In the genomic region with DNA sequence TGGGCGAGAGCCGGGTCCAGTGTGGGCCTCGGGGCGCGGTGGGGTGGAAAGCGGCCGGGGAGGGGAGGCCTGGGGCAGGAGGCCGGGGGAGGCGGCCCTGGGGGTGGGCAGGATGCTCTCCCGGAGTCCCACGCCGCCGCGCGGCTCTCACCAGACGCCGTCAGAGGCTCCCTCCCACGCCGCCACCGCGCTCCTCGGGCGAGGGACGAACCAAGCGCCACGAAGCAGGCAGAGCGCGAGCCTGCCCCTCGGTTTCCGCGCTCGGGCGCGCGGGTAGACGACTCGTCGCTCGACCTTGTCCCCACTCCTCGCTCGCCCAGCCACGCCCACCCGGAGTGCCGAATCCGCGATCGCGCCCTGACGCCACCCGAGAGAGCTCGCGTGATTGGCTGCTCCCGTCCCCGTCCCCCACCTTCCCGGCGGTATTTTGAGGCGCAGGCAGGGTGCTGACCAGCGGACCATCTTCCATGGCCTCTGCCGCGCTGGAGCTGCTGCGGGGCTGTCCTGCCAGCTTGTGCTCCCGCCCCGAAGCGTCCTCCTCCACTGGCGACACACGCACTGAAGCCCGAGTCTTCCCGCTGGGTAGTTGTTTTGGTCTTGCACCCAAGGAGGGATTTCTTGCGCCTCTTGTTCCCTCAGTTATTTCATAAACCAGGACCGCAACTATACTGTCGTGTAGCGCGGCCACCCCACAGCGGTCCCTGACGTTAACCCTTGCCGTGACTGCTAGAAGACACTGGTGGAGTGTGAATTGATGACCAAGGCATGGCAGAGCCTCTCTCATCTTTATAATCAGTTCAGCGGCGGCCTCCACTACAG, we compare ENCODE assay signal across 1 cellular context.
TF ChIP-seq lines count a peak whose summit lies in the region.

Gene GNE, minus strand, starts transcription at position 279 of the 819 bp plus-strand sequence. CDS start 9,093 bp downstream, outside the sequence.

TF ChIP-seq in HepG2, 621 proteins besides CTCF, POLR2A, EP300 and RAD21 (continued from another document and continues in another):
- TF ChIP-seq KLF9 (CRISPR knock-in tag; IDR thresholded peaks at IDR 0.05; ENCODE audit: low read depth) (peak; percentile 84; the same call in 1 of the 2 replicates), ZNF788 (CRISPR knock-in tag; IDR thresholded peaks at IDR 0.05; ENCODE audit: borderline replicate concordance) (peak; percentile 88; the same call in 1 of the 2 replicates), ARNT (IDR thresholded peaks at IDR 0.05) (no peak), NAIF1 (CRISPR knock-in tag; IDR thresholded peaks at IDR 0.05; ENCODE audit: borderline replicate concordance) (peak; percentile 39; the same call in 1 of the 2 replicates), NFKBIZ (CRISPR knock-in tag; IDR thresholded peaks at IDR 0.05) (peak; percentile 61; the same call in 1 of the 2 replicates), ZNF136 (CRISPR knock-in tag; IDR thresholded peaks at IDR 0.05; ENCODE audit: low read depth) (0 out of 2 replicates have a peak, but pooled peaks have one; percentile 60), PATZ1 (CRISPR knock-in tag; IDR thresholded peaks at IDR 0.05) (peak; percentile 58), ZKSCAN8 (CRISPR knock-in tag; IDR thresholded peaks at IDR 0.05; ENCODE audit: borderline replicate concordance) (peak; percentile 36; the same call in 1 of the 2 replicates), ZNF121 (CRISPR knock-in tag; IDR thresholded peaks at IDR 0.05) (no peak), MTA1 (CRISPR knock-in tag; IDR thresholded peaks at IDR 0.05; ENCODE audit: borderline replicate concordance) (peak; percentile 76; the same call in 1 of the 2 replicates), ARID2 (CRISPR knock-in tag; IDR thresholded peaks at IDR 0.05; ENCODE audit: borderline replicate concordance) (no peak), NFYC (CRISPR knock-in tag; IDR thresholded peaks at IDR 0.05) (peak; percentile 88), ZNF782 (CRISPR knock-in tag; IDR thresholded peaks at IDR 0.05; ENCODE audit: borderline replicate concordance) (no peak; the same call in 1 of the 2 replicates), ZNF709 (CRISPR knock-in tag; IDR thresholded peaks at IDR 0.05) (peak; percentile 70; the same call in 1 of the 2 replicates), YY1 (IDR thresholded peaks at IDR 0.05; ENCODE audit: insufficient read depth, insufficient replicate concordance, low read depth, low read length) (peak; percentile 89), MYPOP (CRISPR knock-in tag; IDR thresholded peaks at IDR 0.05) (peak; percentile 95), DNMT1 (CRISPR knock-in tag; IDR thresholded peaks at IDR 0.05) (no peak; the same call in 1 of the 2 replicates), ZNF510 (CRISPR knock-in tag; IDR thresholded peaks at IDR 0.05; ENCODE audit: low read depth) (no peak), ZNF550 (CRISPR knock-in tag; IDR thresholded peaks at IDR 0.05; ENCODE audit: borderline replicate concordance) (peak; percentile 89; the same call in 1 of the 2 replicates), ZNF124 (CRISPR knock-in tag; IDR thresholded peaks at IDR 0.05) (peak; percentile 75), BRD4 (CRISPR knock-in tag; IDR thresholded peaks at IDR 0.05) (peak; percentile 94), ZFP36L1 (CRISPR knock-in tag; IDR thresholded peaks at IDR 0.05) (peak; percentile 23; the same call in 1 of the 2 replicates), ZNF44 (CRISPR knock-in tag; IDR thresholded peaks at IDR 0.05) (peak; percentile 87), MAF1 (CRISPR knock-in tag; IDR thresholded peaks at IDR 0.05; ENCODE audit: borderline replicate concordance) (peak; percentile 54; the same call in 1 of the 2 replicates), ZSCAN31 (CRISPR knock-in tag; IDR thresholded peaks at IDR 0.05; ENCODE audit: low read depth) (no peak; the same call in 1 of the 2 replicates), HOXD1 (CRISPR knock-in tag; IDR thresholded peaks at IDR 0.05) (0 out of 2 replicates have a peak, but pooled peaks have one; percentile 72), CCAR2 (optimal IDR thresholded peaks at IDR 0.05; ENCODE audit: low read depth, low read length) (no peak), ZEB1 (IDR thresholded peaks at IDR 0.05; ENCODE audit: insufficient replicate concordance, low read depth) (no peak), ZNF850 (CRISPR knock-in tag; conservative IDR thresholded peaks at IDR 0.05) (no peak), ZNF772 (CRISPR knock-in tag; IDR thresholded peaks at IDR 0.05) (peak; percentile 86), ZNF276 (CRISPR knock-in tag; IDR thresholded peaks at IDR 0.05; ENCODE audit: low read depth) (peak; percentile 89; the same call in 1 of the 2 replicates), PREB (CRISPR knock-in tag; IDR thresholded peaks at IDR 0.05) (peak; percentile 21; the same call in 1 of the 2 replicates), HOXA3 (CRISPR knock-in tag; IDR thresholded peaks at IDR 0.05) (peak; percentile 92), ZNF749 (CRISPR knock-in tag; IDR thresholded peaks at IDR 0.05; ENCODE audit: borderline replicate concordance) (peak; percentile 75; the same call in 1 of the 2 replicates)
- TF ChIP-seq, protein P1, sequence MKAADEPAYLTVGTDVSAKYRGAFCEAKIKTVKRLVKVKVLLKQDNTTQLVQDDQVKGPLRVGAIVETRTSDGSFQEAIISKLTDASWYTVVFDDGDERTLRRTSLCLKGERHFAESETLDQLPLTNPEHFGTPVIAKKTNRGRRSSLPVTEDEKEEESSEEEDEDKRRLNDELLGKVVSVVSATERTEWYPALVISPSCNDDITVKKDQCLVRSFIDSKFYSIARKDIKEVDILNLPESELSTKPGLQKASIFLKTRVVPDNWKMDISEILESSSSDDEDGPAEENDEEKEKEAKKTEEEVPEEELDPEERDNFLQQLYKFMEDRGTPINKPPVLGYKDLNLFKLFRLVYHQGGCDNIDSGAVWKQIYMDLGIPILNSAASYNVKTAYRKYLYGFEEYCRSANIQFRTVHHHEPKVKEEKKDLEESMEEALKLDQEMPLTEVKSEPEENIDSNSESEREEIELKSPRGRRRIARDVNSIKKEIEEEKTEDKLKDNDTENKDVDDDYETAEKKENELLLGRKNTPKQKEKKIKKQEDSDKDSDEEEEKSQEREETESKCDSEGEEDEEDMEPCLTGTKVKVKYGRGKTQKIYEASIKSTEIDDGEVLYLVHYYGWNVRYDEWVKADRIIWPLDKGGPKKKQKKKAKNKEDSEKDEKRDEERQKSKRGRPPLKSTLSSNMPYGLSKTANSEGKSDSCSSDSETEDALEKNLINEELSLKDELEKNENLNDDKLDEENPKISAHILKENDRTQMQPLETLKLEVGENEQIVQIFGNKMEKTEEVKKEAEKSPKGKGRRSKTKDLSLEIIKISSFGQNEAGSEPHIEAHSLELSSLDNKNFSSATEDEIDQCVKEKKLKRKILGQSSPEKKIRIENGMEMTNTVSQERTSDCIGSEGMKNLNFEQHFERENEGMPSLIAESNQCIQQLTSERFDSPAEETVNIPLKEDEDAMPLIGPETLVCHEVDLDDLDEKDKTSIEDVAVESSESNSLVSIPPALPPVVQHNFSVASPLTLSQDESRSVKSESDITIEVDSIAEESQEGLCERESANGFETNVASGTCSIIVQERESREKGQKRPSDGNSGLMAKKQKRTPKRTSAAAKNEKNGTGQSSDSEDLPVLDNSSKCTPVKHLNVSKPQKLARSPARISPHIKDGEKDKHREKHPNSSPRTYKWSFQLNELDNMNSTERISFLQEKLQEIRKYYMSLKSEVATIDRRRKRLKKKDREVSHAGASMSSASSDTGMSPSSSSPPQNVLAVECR (CRISPR knock-in tag; IDR thresholded peaks at IDR 0.05; ENCODE audit: borderline replicate concordance) = peak; percentile 90; the same call in 1 of the 2 replicates
- TF ChIP-seq, protein P2, sequence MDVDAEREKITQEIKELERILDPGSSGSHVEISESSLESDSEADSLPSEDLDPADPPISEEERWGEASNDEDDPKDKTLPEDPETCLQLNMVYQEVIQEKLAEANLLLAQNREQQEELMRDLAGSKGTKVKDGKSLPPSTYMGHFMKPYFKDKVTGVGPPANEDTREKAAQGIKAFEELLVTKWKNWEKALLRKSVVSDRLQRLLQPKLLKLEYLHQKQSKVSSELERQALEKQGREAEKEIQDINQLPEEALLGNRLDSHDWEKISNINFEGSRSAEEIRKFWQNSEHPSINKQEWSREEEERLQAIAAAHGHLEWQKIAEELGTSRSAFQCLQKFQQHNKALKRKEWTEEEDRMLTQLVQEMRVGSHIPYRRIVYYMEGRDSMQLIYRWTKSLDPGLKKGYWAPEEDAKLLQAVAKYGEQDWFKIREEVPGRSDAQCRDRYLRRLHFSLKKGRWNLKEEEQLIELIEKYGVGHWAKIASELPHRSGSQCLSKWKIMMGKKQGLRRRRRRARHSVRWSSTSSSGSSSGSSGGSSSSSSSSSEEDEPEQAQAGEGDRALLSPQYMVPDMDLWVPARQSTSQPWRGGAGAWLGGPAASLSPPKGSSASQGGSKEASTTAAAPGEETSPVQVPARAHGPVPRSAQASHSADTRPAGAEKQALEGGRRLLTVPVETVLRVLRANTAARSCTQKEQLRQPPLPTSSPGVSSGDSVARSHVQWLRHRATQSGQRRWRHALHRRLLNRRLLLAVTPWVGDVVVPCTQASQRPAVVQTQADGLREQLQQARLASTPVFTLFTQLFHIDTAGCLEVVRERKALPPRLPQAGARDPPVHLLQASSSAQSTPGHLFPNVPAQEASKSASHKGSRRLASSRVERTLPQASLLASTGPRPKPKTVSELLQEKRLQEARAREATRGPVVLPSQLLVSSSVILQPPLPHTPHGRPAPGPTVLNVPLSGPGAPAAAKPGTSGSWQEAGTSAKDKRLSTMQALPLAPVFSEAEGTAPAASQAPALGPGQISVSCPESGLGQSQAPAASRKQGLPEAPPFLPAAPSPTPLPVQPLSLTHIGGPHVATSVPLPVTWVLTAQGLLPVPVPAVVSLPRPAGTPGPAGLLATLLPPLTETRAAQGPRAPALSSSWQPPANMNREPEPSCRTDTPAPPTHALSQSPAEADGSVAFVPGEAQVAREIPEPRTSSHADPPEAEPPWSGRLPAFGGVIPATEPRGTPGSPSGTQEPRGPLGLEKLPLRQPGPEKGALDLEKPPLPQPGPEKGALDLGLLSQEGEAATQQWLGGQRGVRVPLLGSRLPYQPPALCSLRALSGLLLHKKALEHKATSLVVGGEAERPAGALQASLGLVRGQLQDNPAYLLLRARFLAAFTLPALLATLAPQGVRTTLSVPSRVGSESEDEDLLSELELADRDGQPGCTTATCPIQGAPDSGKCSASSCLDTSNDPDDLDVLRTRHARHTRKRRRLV (CRISPR knock-in tag; IDR thresholded peaks at IDR 0.05) = no peak; the same call in 1 of the 2 replicates
- TF ChIP-seq, protein P3, sequence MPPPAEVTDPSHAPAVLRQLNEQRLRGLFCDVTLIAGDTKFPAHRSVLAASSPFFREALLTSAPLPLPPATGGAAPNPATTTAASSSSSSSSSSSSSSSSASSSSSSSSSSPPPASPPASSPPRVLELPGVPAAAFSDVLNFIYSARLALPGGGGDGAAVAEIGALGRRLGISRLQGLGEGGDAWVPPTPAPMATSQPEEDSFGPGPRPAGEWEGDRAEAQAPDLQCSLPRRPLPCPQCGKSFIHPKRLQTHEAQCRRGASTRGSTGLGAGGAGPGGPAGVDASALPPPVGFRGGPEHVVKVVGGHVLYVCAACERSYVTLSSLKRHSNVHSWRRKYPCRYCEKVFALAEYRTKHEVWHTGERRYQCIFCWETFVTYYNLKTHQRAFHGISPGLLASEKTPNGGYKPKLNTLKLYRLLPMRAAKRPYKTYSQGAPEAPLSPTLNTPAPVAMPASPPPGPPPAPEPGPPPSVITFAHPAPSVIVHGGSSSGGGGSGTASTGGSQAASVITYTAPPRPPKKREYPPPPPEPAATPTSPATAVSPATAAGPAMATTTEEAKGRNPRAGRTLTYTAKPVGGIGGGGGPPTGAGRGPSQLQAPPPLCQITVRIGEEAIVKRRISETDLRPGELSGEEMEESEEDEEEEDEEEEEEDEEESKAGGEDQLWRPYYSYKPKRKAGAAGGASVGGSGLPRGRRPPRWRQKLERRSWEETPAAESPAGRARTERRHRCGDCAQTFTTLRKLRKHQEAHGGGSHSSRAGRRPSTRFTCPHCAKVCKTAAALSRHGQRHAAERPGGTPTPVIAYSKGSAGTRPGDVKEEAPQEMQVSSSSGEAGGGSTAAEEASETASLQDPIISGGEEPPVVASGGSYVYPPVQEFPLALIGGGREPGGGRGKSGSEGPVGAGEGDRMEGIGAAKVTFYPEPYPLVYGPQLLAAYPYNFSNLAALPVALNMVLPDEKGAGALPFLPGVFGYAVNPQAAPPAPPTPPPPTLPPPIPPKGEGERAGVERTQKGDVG (CRISPR knock-in tag; IDR thresholded peaks at IDR 0.05; ENCODE audit: borderline replicate concordance) = peak; percentile 84
